Comparison of ENCODE assay signal across 23 cellular contexts in genomic region chr17:49821466-49821865, GRCh38. TPM values are rescaled to one million over a fixed set of nuclear protein-coding genes. Genes with fewer than 3 reads are reported as not detected.
A peak's percentile ranks its signal among the peaks of the same experiment; 100 is the strongest.
DNase-seq lines count a peak whose midpoint lies in the region; ATAC-seq, FAIRE-seq and TF ChIP-seq lines count a peak whose summit lies in the region.
"Had no signal": no experiment of that assay in that cellular context is flagged by ENCODE, and none has a peak within 500 bp of the region (broad histone marks: within the 10 kb centered on the region; RNA-seq: fewer than 3 reads in every experiment).

No MANE protein-coding gene starts in this region.

- peak overlapping the region; percentile 88 for H3K27ac Mint-ChIP-seq in CD8-positive, alpha-beta T cell
- H3K27ac Mint-ChIP-seq in activated T-helper 17 cell treated with anti-CD3 and anti-CD28 coated beads, Interleukin-2, amount 50 U/mL, for 72 hours = peak overlapping the region; percentile 2
- peak overlapping the region; percentile 66 for H3K27ac Mint-ChIP-seq in mesothelial cell of epicardium
- H3K27ac Mint-ChIP-seq: T-helper 1 cell treated with Interleukin-12 subunit alpha and Interleukin-12 subunit beta and Interleukin-4 antibody, amounts not matched to agents 30 μg/mL and 1 μg/mL, for 36 hours had no signal

- no peak for TF ChIP-seq RAD21 in A549 (conservative IDR thresholded peaks at IDR 0.05 in 1 of 2, IDR thresholded peaks at IDR 0.05 in 1 of 2)

- no peak overlapping the region for H3K4me3 ChIP-seq in A549
- no peak overlapping the region for H3K4me3 ChIP-seq in CD8-positive, alpha-beta T cell (ENCODE audit: low read depth, low read length)
- H3K4me3 ChIP-seq: GM12878, hepatocyte, MG63, mucosa of descending colon, suprapubic skin, vagina had no signal

- peak; percentile 90 for FAIRE-seq in A549 (lab: Jason Lieb, UNC)
- FAIRE-seq: bronchial epithelial cell, GM12878 had no signal

- intact Hi-C loops in CD8-positive, alpha-beta T cell (cut with DNase I, micrococcal nuclease) = no loop called here

- no peak for DNase-seq in A549 (ENCODE audit: low read depth in 1 of 2, low spot score in 1 of 2)
- no peak for DNase-seq in CD8-positive, alpha-beta T cell
- DNase-seq in mesothelial cell of epicardium (ENCODE audit: low spot score in 2 of 2, unreplicated experiment in 2 of 2) = no peak
- DNase-seq in activated CD4-positive, CD25-positive, alpha-beta regulatory T cell treated with anti-CD3 and anti-CD28 coated beads, Interleukin-2, amount 50 U/mL, for 72 hours = no peak
- no peak for DNase-seq in DMS114 treated with DMSO at 0.1 percent for 48 hours (lab: John Stamatoyannopoulos, UW; ENCODE audit: unreplicated experiment)
- DNase-seq in amniotic stem cell (lab: John Stamatoyannopoulos, UW) = no peak
- DNase-seq: DMS79 treated with DMSO at 0.1 percent for 48 hours, MG63, mucosa of descending colon, NCI-H1417 treated with DMSO at 0.1 percent for 48 hours, NCI-H2107, NCI-H510A had no signal

- H3K36me3 ChIP-seq in CD8-positive, alpha-beta T cell (ENCODE audit: insufficient read depth, low read length) = peaks cover 54% of the 10 kb centered on the region

- H3K9me3 ChIP-seq in A549 = no peaks in the 10 kb centered on the region
- no peaks in the 10 kb centered on the region for H3K9me3 ChIP-seq in CD8-positive, alpha-beta T cell (ENCODE audit: low read length)
- H3K9me3 ChIP-seq: MG63, mucosa of descending colon, suprapubic skin, vagina had no signal

- CTCF ChIA-PET in A549 (lab: Yijun Ruan, JAX) = interaction anchor here (1.1 to 1.7 kb wide), 8 partner anchors 12 to 309 kb away, joined by 3 to 8 read pairs (median 4); no protein-coding TSS in a partner anchor
- CTCF ChIA-PET in CD8-positive, alpha-beta T cell (lab: Charles Lee) = interaction anchor here (1.0 to 1.3 kb wide), 3 partner anchors 113 to 264 kb away, joined by 3 to 8 read pairs (median 3); no protein-coding TSS in a partner anchor

- peaks cover 80% of the 10 kb centered on the region for H3K36me3 Mint-ChIP-seq in CD8-positive, alpha-beta T cell
- H3K36me3 Mint-ChIP-seq in activated T-helper 17 cell treated with anti-CD3 and anti-CD28 coated beads, Interleukin-2, amount 50 U/mL, for 72 hours (ENCODE audit: low read depth) = peaks cover 96% of the 10 kb centered on the region
- H3K36me3 Mint-ChIP-seq in mesothelial cell of epicardium = peaks cover 40% of the 10 kb centered on the region

- H3K27me3 Mint-ChIP-seq in CD8-positive, alpha-beta T cell (ENCODE audit: low read depth) = no peaks in the 10 kb centered on the region
- no peaks in the 10 kb centered on the region for H3K27me3 Mint-ChIP-seq in activated T-helper 17 cell treated with anti-CD3 and anti-CD28 coated beads, Interleukin-2, amount 50 U/mL, for 72 hours
- no peaks in the 10 kb centered on the region for H3K27me3 Mint-ChIP-seq in mesothelial cell of epicardium (ENCODE audit: low read depth)
- H3K27me3 Mint-ChIP-seq: progenitor cell of endocrine pancreas had no signal

- ATAC-seq in A549 = no peak
- no peak for ATAC-seq in CD8-positive, alpha-beta T cell
- ATAC-seq in activated T-helper 17 cell treated with anti-CD3 and anti-CD28 coated beads, Interleukin-2, amount 50 U/mL, for 72 hours (replicated peaks) = no peak
- ATAC-seq: GM12878, HCT116, mucosa of descending colon had no signal

- H3K4me2 ChIP-seq in A549 = no peak overlapping the region
- H3K4me2 ChIP-seq: hepatocyte had no signal

- no peaks in the 10 kb centered on the region for H3K9me3 Mint-ChIP-seq in CD8-positive, alpha-beta T cell
- no peaks in the 10 kb centered on the region for H3K9me3 Mint-ChIP-seq in activated T-helper 17 cell treated with anti-CD3 and anti-CD28 coated beads, Interleukin-2, amount 50 U/mL, for 72 hours
- no peaks in the 10 kb centered on the region for H3K9me3 Mint-ChIP-seq in mesothelial cell of epicardium
- H3K9me3 Mint-ChIP-seq: T-helper 1 cell treated with Interleukin-12 subunit alpha and Interleukin-12 subunit beta and Interleukin-4 antibody, amounts not matched to agents 30 μg/mL and 1 μg/mL, for 36 hours had no signal

- H3K27ac ChIP-seq in A549 = no peak overlapping the region
- H3K27ac ChIP-seq in CD8-positive, alpha-beta T cell (ENCODE audit: low read depth, low read length) = no peak overlapping the region
- H3K27ac ChIP-seq: hepatocyte, suprapubic skin, vagina had no signal

- TF ChIP-seq POLR2A in A549 (IDR thresholded peaks at IDR 0.05; ENCODE audit: low read length) = no peak

- no peaks in the 10 kb centered on the region for H3K27me3 ChIP-seq in CD8-positive, alpha-beta T cell (ENCODE audit: insufficient read depth, low read length)
- H3K27me3 ChIP-seq: hepatocyte, MG63, suprapubic skin, vagina had no signal

- no peaks in the 10 kb centered on the region for H3K4me1 ChIP-seq in A549
- peaks cover 55% of the 10 kb centered on the region for H3K4me1 ChIP-seq in CD8-positive, alpha-beta T cell (ENCODE audit: insufficient read depth, low read length)

- peaks cover 57% of the 10 kb centered on the region for H3K4me1 Mint-ChIP-seq in CD8-positive, alpha-beta T cell (ENCODE audit: low read depth)
- H3K4me1 Mint-ChIP-seq in activated T-helper 17 cell treated with anti-CD3 and anti-CD28 coated beads, Interleukin-2, amount 50 U/mL, for 72 hours = peaks cover 24% of the 10 kb centered on the region
- H3K4me1 Mint-ChIP-seq in mesothelial cell of epicardium = peaks cover 13% of the 10 kb centered on the region

- TF ChIP-seq CTCF in A549 (IDR thresholded peaks at IDR 0.05) = no peak
- no peak for TF ChIP-seq CTCF in CD8-positive, alpha-beta T cell (IDR thresholded peaks at IDR 0.05)
- no peak for TF ChIP-seq CTCF in mesothelial cell of epicardium (IDR thresholded peaks at IDR 0.05; ENCODE audit: unreplicated experiment)

- POLR2A ChIA-PET in A549 (lab: Yijun Ruan, JAX) = interaction anchor here (1.1 kb wide), 1 partner anchor 33 kb away, joined by 4 read pairs; the partner anchor contains the start of gene KAT7
- POLR2A ChIA-PET in CD8-positive, alpha-beta T cell (lab: Charles Lee) = interaction anchor here (1.0 kb wide), 1 partner anchor 73 kb away, joined by 6 read pairs; no protein-coding TSS in a partner anchor

- 94% methylated on average over 2 of the region's 2 CpGs for WGBS in A549 (ENCODE audit: missing lambda C conversion rate)

- no peak for TF ChIP-seq EP300 in A549 (IDR thresholded peaks at IDR 0.05)

- no peak overlapping the region for H3K4me3 Mint-ChIP-seq in CD8-positive, alpha-beta T cell
- H3K4me3 Mint-ChIP-seq in activated T-helper 17 cell treated with anti-CD3 and anti-CD28 coated beads, Interleukin-2, amount 50 U/mL, for 72 hours = no peak overlapping the region
- H3K4me3 Mint-ChIP-seq in mesothelial cell of epicardium = no peak overlapping the region
- H3K4me3 Mint-ChIP-seq: T-helper 1 cell treated with Interleukin-12 subunit alpha and Interleukin-12 subunit beta and Interleukin-4 antibody, amounts not matched to agents 30 μg/mL and 1 μg/mL, for 36 hours had no signal

TF ChIP-seq in A549, 52 proteins besides CTCF, POLR2A, EP300 and RAD21 (continues in another document):
- TF ChIP-seq JUNB (IDR thresholded peaks at IDR 0.05) (no peak), KDM1A (IDR thresholded peaks at IDR 0.05; ENCODE audit: low read depth) (no peak), GATA3 (IDR thresholded peaks at IDR 0.05; ENCODE audit: borderline replicate concordance) (no peak), HMGXB4 (CRISPR knock-in tag; IDR thresholded peaks at IDR 0.05; ENCODE audit: borderline replicate concordance) (no peak), FOXS1 (CRISPR knock-in tag; IDR thresholded peaks at IDR 0.05) (no peak)

RNA-seq across cellular contexts. Expression of gene TAC4, which starts 26.4 kb away (rescaled TPM):
- polyA plus RNA-seq in A549 (2011; rRNA removed) (not detected in 2 replicates), A549 (2017; fragmentation: RNase III; extraction: RNeasy Plus Mini Kit Qiagen cat#74134 plus additional on column Dnase treatment) (not detected in 3 replicates)
- not detected in 2 replicates for polyA plus RNA-seq in A549 (2012; cell fraction: cytosol; rRNA removed)
- polyA plus RNA-seq in A549 (2012; cell fraction: nucleus; rRNA removed) = not detected in 2 replicates
- polyA minus RNA-seq in A549 (2011; rRNA and poly(A)+ RNA removed) = not detected in 2 replicates
- not detected for total RNA-seq in CD8-positive, alpha-beta T cell
- total RNA-seq in activated T-helper 17 cell treated with anti-CD3 and anti-CD28 coated beads, Interleukin-2, amount 50 U/mL, for 72 hours = not detected
- not detected in 3 replicates for total RNA-seq in mesothelial cell of epicardium
- total RNA-seq: bronchial epithelial cell, GM12878, hepatocyte, lower leg skin, mucosa of descending colon, progenitor cell of endocrine pancreas, SK-MEL-5, suprapubic skin, vagina had no signal
- polyA plus RNA-seq: GM12878, hepatocyte had no signal

RNA-seq across cellular contexts. Expression of gene KAT7, which starts 33.0 kb away (rescaled TPM):
- polyA plus RNA-seq in A549 (2011; rRNA removed) (48.7 and 55.8 TPM in 2 replicates), A549 (2017; fragmentation: RNase III; extraction: RNeasy Plus Mini Kit Qiagen cat#74134 plus additional on column Dnase treatment) (31.2 to 33.2 TPM (median 32.5 TPM) in 3 replicates)
- 13.8 and 15.6 TPM in 2 replicates for polyA plus RNA-seq in A549 (2012; cell fraction: cytosol; rRNA removed)
- 17.3 and 25.5 TPM in 2 replicates for polyA plus RNA-seq in A549 (2012; cell fraction: nucleus; rRNA removed)
- 55.4 and 58.6 TPM in 2 replicates for polyA minus RNA-seq in A549 (2011; rRNA and poly(A)+ RNA removed)
- total RNA-seq in CD8-positive, alpha-beta T cell = 100 to 1,000 TPM; 170 to 189 TPM
- 10 to 100 TPM; 66.4 to 86.4 TPM for total RNA-seq in activated T-helper 17 cell treated with anti-CD3 and anti-CD28 coated beads, Interleukin-2, amount 50 U/mL, for 72 hours
- 66.7 to 74.3 TPM (median 69.9 TPM) in 3 replicates for total RNA-seq in mesothelial cell of epicardium

RNA-seq across cellular contexts. Expression of gene FAM117A, which starts 57.5 kb away (rescaled TPM):
- polyA plus RNA-seq in A549 (2011; rRNA removed) = 1.8 TPM in 2 replicates
- polyA plus RNA-seq in A549 (2012; cell fraction: cytosol; rRNA removed) = 2.4 and 2.9 TPM in 2 replicates
- 2.2 and 2.5 TPM in 2 replicates for polyA plus RNA-seq in A549 (2012; cell fraction: nucleus; rRNA removed)
- polyA plus RNA-seq in A549 (2017; fragmentation: RNase III; extraction: RNeasy Plus Mini Kit Qiagen cat#74134 plus additional on column Dnase treatment) = 1.00 to 1.8 TPM (median 1.5 TPM) in 3 replicates
- 1.9 and 2.3 TPM in 2 replicates for polyA minus RNA-seq in A549 (2011; rRNA and poly(A)+ RNA removed)
- 10 to 100 TPM; 23.4 to 28.7 TPM for total RNA-seq in CD8-positive, alpha-beta T cell
- 10 to 100 TPM; 25.8 TPM for total RNA-seq in activated T-helper 17 cell treated with anti-CD3 and anti-CD28 coated beads, Interleukin-2, amount 50 U/mL, for 72 hours
- 15.7 to 16.5 TPM (median 16.1 TPM) in 3 replicates for total RNA-seq in mesothelial cell of epicardium

Comparison
In these comparisons a context has a peak if more than half of its experiments do, and no peak if none do; other contexts are left out.
1. H3K27ac Mint-ChIP-seq: peak in every context shown above with its lines; median percentile 88 in CD8-positive, alpha-beta T cell; 66 in mesothelial cell of epicardium; 2 in activated T-helper 17 cell treated with anti-CD3 and anti-CD28 coated beads, Interleukin-2, amount 50 U/mL, for 72 hours.